Comparison of ENCODE assay signal across 8 cellular contexts in the genomic region with DNA sequence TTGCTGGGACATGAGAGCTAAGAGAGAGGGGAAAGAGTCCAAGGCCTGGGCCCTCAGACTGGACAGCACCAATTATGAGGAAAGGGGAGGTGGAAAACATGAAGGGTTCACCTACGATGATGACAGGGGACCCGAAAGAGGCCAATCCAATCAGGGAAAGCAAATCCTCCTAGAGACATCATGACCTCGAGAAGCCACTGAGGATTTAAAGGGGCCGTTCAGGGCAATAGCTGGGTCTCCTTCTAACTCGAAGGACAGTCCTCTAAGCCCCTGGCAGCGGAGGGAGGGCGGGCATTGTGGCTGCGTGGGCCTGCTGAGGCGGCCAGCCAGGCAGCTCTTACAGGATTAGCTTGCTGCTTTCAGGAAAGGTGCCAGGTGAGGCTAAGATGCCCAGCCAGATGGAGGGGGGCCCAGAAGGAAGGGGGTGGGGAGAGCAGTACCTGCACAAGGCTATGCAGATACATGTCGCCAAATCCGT. TPM values are rescaled to one million over a fixed set of nuclear protein-coding genes. Genes with fewer than 3 reads are reported as not detected.
DNase-seq lines count a peak whose midpoint lies in the region; ATAC-seq and TF ChIP-seq lines count a peak whose summit lies in the region.

No MANE protein-coding gene starts in this region.

- ATAC-seq in HG02938 (IDR thresholded peaks at IDR 0.05; ENCODE audit: unreplicated experiment) = no peak
- ATAC-seq in GM18868 (IDR thresholded peaks at IDR 0.05; ENCODE audit: unreplicated experiment) = no peak
- no peak for ATAC-seq in HG03460 (IDR thresholded peaks at IDR 0.05; ENCODE audit: unreplicated experiment)

- H3K4me3 ChIP-seq in DOHH2 (ENCODE audit: low read length) (peak overlapping the region; percentile 75), colonic mucosa (no peak overlapping the region)

- H3K9me3 ChIP-seq in DOHH2 (ENCODE audit: control insufficient read depth, insufficient read depth, low read length) = no peaks in the 10 kb centered on the region
- no peaks in the 10 kb centered on the region for H3K9me3 ChIP-seq in colonic mucosa

- peak; percentile 42 for DNase-seq in NCI-H69 (lab: John Stamatoyannopoulos, UW)
- no peak for DNase-seq in colonic mucosa
- no peak for DNase-seq in osteocyte (ENCODE audit: extremely low spot score, unreplicated experiment)
- no peak for DNase-seq in NK-92 treated with Interleukin-12 subunit alpha and Interleukin-12 subunit beta, amount 100 ng/mL, for 24 hours (lab: John Stamatoyannopoulos, UW)

- H3K4me2 ChIP-seq in DOHH2 (ENCODE audit: low read length) = peak overlapping the region; percentile 87

- no peaks in the 10 kb centered on the region for H3K9me2 ChIP-seq in DOHH2 (replicated peaks; ENCODE audit: control insufficient read depth, low read length)

- H3K27me3 ChIP-seq in DOHH2 (ENCODE audit: control insufficient read depth, low read length) (no peaks in the 10 kb centered on the region), colonic mucosa (no peaks in the 10 kb centered on the region)

- H3K27ac ChIP-seq in DOHH2 (ENCODE audit: low read depth, low read length) = peak overlapping the region; percentile 97
- no peak overlapping the region for H3K27ac ChIP-seq in colonic mucosa

- no peaks in the 10 kb centered on the region for H3K27me3 Mint-ChIP-seq in osteocyte (ENCODE audit: unreplicated experiment)

- H3K9me3 Mint-ChIP-seq in osteocyte (ENCODE audit: unreplicated experiment) = no peaks in the 10 kb centered on the region

- no peak for TF ChIP-seq CTCF in DOHH2 (IDR thresholded peaks at IDR 0.05; ENCODE audit: low read depth, low read length, poor library complexity, severe bottlenecking)
- TF ChIP-seq CTCF in colonic mucosa (IDR thresholded peaks at IDR 0.05) = no peak
- TF ChIP-seq CTCF in osteocyte (IDR thresholded peaks at IDR 0.05) = no peak

- H3K36me3 Mint-ChIP-seq in osteocyte (ENCODE audit: unreplicated experiment) = peaks cover 11% of the 10 kb centered on the region

- peaks cover 29% of the 10 kb centered on the region for H3F3A ChIP-seq in DOHH2 (ENCODE audit: control insufficient read depth, insufficient read depth)

- peaks cover 100% of the 10 kb centered on the region for H3K4me1 ChIP-seq in DOHH2 (ENCODE audit: control insufficient read depth, low read length)
- H3K4me1 ChIP-seq in colonic mucosa = peaks cover 70% of the 10 kb centered on the region

- H3K36me3 ChIP-seq in DOHH2 (ENCODE audit: control insufficient read depth, low read length) = peaks cover 89% of the 10 kb centered on the region
- H3K36me3 ChIP-seq in colonic mucosa = no peaks in the 10 kb centered on the region

- H4K20me1 ChIP-seq in DOHH2 (ENCODE audit: control insufficient read depth, insufficient read depth, low read depth, low read length) = 0 out of 2 replicates have a peak, but pooled peaks cover 4% of the 10 kb centered on the region

- H3K4me1 Mint-ChIP-seq in osteocyte (ENCODE audit: unreplicated experiment) = peaks cover 78% of the 10 kb centered on the region

- intact Hi-C loops in colonic mucosa (cut with DNase I) = no loop called here

- H3K9ac ChIP-seq in colonic mucosa (ENCODE audit: low read depth in 2 of 2, low read length in 2 of 2) = peak overlapping the region; percentile 30 to 42

- H3K4me3 Mint-ChIP-seq in osteocyte (ENCODE audit: unreplicated experiment) = no peak overlapping the region

- H3K27ac Mint-ChIP-seq in osteocyte (ENCODE audit: unreplicated experiment) = peak overlapping the region; percentile 67

- peaks cover 98% of the 10 kb centered on the region for H3K79me2 ChIP-seq in DOHH2 (ENCODE audit: control insufficient read depth, low read length)

RNA-seq across cellular contexts. Expression of a gene that starts 7.4 kb away (rescaled TPM):
- total RNA-seq in colonic mucosa (10 to 100 TPM; 32.3 to 49.9 TPM), osteocyte (33.8 and 45.8 TPM in 2 replicates)
